In the genomic region with DNA sequence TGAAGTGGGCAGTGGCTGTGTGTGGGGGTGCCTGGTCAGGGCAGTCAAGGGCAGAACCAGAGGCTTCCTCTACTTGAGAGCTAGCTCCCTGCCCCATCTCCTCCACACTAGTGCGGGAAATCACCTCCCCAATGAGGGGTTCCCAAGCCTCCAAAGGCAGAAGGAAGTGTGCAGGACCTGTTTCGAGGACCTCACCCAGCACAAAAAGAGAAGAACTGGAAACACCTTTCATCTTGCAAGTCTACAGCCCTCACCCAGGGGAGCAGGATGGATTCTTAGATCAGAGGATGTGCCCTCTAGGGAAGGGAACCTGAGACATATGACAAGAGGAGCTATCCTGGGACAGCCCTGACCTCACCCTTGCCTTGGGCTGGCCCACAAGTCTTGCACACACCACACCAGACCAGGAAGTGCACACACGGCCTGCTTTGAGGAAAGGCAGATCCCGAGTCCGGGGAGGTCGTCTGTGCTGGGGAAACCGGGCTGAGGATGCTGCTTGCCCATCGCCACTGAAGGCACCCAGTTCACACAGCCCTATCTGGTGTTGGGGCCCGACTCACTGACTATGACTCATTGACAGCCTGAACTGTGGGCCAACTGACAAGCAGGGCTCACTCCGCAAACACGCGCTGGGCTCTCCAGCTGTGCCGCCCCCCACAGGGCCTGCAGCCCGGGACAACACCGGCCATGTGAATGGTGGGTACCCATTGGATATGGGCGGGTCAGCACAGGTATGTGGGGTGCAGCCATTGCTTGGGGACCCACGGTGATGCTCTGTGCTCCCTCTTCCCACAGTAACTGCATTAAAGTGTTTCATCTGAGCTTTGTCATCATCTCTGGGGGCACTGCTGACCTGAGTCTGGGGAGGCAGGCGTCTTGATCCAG, we compare ENCODE assay signal across 1 cellular context.
TF ChIP-seq lines count a peak whose summit lies in the region.

No MANE protein-coding gene starts in this region.

TF ChIP-seq in HepG2, 621 proteins besides CTCF, POLR2A, EP300 and RAD21 (continued from another document and continues in another):
- TF ChIP-seq ZBTB49 (CRISPR knock-in tag; IDR thresholded peaks at IDR 0.05; ENCODE audit: borderline replicate concordance) (no peak), ZNF550 (CRISPR knock-in tag; IDR thresholded peaks at IDR 0.05; ENCODE audit: borderline replicate concordance) (no peak), ZNF512B (CRISPR knock-in tag; IDR thresholded peaks at IDR 0.05; ENCODE audit: borderline replicate concordance) (no peak), ZC3H13 (CRISPR knock-in tag; IDR thresholded peaks at IDR 0.05) (peak; percentile 88), GPBP1L1 (CRISPR knock-in tag; IDR thresholded peaks at IDR 0.05) (no peak), ATF4 (CRISPR knock-in tag; IDR thresholded peaks at IDR 0.05) (0 out of 4 replicates have a peak, but pooled peaks of 1 of the 2 experiments have one; percentile 40), SIN3B (IDR thresholded peaks at IDR 0.05; ENCODE audit: low read length) (no peak), ZFY (CRISPR knock-in tag; IDR thresholded peaks at IDR 0.05) (peak; percentile 76), SP140L (CRISPR knock-in tag; IDR thresholded peaks at IDR 0.05; ENCODE audit: borderline replicate concordance) (no peak), ZNF556 (CRISPR knock-in tag; IDR thresholded peaks at IDR 0.05; ENCODE audit: borderline replicate concordance) (no peak), IKZF4 (CRISPR knock-in tag; IDR thresholded peaks at IDR 0.05; ENCODE audit: borderline replicate concordance, low read depth, not compliant biosample characterization) (peak; percentile 64), ZNF552 (CRISPR knock-in tag; IDR thresholded peaks at IDR 0.05; ENCODE audit: borderline replicate concordance) (no peak), XRCC5 (optimal IDR thresholded peaks at IDR 0.05; ENCODE audit: low read length) (peak; percentile 96), HIC2 (CRISPR knock-in tag; IDR thresholded peaks at IDR 0.05; ENCODE audit: low read depth) (peak; percentile 71), AKAP8 (CRISPR knock-in tag; IDR thresholded peaks at IDR 0.05) (0 out of 2 replicates have a peak, but pooled peaks have one; percentile 18), ARHGAP35 (CRISPR knock-in tag; IDR thresholded peaks at IDR 0.05; ENCODE audit: borderline replicate concordance) (no peak), MED1 (CRISPR knock-in tag; IDR thresholded peaks at IDR 0.05) (peak; percentile 74), HNF1B (CRISPR knock-in tag; IDR thresholded peaks at IDR 0.05) (no peak), NCOA5 (CRISPR knock-in tag; IDR thresholded peaks at IDR 0.05) (no peak), TBX3 (IDR thresholded peaks at IDR 0.05; ENCODE audit: borderline replicate concordance) (0 out of 2 replicates have a peak, but pooled peaks have one; percentile 12), ZBTB7B (CRISPR knock-in tag; IDR thresholded peaks at IDR 0.05) (peak; percentile 96), SALL2 (CRISPR knock-in tag; IDR thresholded peaks at IDR 0.05) (no peak), RBM39 (IDR thresholded peaks at IDR 0.05; ENCODE audit: low read depth, low read length, poor library complexity, severe bottlenecking) (no peak), HES4 (CRISPR knock-in tag; IDR thresholded peaks at IDR 0.05; ENCODE audit: borderline replicate concordance) (no peak), ZBTB1 (CRISPR knock-in tag; IDR thresholded peaks at IDR 0.05; ENCODE audit: borderline replicate concordance) (0 out of 2 replicates have a peak, but pooled peaks have one; percentile 83), ZNF709 (CRISPR knock-in tag; IDR thresholded peaks at IDR 0.05) (no peak; the same call in 1 of the 2 replicates), RORA (CRISPR knock-in tag; IDR thresholded peaks at IDR 0.05) (no peak), ADNP (CRISPR knock-in tag; IDR thresholded peaks at IDR 0.05) (no peak), NONO (IDR thresholded peaks at IDR 0.05) (no peak), NONO (CRISPR knock-in tag; conservative IDR thresholded peaks at IDR 0.05) (peak; percentile 80; the same call in 1 of the 2 replicates), ATAD3A (CRISPR knock-in tag; IDR thresholded peaks at IDR 0.05) (no peak)
- TF ChIP-seq, protein P1, sequence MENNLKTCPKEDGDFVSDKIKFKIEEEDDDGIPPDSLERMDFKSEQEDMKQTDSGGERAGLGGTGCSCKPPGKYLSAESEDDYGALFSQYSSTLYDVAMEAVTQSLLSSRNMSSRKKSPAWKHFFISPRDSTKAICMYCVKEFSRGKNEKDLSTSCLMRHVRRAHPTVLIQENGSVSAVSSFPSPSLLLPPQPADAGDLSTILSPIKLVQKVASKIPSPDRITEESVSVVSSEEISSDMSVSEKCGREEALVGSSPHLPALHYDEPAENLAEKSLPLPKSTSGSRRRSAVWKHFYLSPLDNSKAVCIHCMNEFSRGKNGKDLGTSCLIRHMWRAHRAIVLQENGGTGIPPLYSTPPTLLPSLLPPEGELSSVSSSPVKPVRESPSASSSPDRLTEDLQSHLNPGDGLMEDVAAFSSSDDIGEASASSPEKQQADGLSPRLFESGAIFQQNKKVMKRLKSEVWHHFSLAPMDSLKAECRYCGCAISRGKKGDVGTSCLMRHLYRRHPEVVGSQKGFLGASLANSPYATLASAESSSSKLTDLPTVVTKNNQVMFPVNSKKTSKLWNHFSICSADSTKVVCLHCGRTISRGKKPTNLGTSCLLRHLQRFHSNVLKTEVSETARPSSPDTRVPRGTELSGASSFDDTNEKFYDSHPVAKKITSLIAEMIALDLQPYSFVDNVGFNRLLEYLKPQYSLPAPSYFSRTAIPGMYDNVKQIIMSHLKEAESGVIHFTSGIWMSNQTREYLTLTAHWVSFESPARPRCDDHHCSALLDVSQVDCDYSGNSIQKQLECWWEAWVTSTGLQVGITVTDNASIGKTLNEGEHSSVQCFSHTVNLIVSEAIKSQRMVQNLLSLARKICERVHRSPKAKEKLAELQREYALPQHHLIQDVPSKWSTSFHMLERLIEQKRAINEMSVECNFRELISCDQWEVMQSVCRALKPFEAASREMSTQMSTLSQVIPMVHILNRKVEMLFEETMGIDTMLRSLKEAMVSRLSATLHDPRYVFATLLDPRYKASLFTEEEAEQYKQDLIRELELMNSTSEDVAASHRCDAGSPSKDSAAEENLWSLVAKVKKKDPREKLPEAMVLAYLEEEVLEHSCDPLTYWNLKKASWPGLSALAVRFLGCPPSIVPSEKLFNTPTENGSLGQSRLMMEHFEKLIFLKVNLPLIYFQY (CRISPR knock-in tag; IDR thresholded peaks at IDR 0.05; ENCODE audit: borderline replicate concordance): peak; percentile 67; the same call in 1 of the 2 replicates
- TF ChIP-seq, protein P2, sequence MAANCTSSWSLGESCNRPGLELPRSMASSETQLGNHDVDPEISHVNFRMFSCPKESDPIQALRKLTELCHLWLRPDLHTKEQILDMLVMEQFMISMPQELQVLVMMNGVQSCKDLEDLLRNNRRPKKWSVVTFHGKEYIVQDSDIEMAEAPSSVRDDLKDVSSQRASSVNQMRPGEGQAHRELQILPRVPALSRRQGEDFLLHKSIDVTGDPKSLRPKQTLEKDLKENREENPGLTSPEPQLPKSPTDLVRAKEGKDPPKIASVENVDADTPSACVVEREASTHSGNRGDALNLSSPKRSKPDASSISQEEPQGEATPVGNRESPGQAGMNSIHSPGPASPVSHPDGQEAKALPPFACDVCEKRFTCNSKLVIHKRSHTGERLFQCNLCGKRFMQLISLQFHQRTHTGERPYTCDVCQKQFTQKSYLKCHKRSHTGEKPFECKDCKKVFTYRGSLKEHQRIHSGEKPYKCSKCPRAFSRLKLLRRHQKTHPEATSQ (CRISPR knock-in tag; IDR thresholded peaks at IDR 0.05; ENCODE audit: borderline replicate concordance): no peak
- TF ChIP-seq, protein P3, sequence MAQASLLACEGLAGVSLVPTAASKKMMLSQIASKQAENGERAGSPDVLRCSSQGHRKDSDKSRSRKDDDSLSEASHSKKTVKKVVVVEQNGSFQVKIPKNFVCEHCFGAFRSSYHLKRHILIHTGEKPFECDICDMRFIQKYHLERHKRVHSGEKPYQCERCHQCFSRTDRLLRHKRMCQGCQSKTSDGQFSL (CRISPR knock-in tag; IDR thresholded peaks at IDR 0.05): no peak
